ENCODE assay signal across 28 cellular contexts in the genomic region with DNA sequence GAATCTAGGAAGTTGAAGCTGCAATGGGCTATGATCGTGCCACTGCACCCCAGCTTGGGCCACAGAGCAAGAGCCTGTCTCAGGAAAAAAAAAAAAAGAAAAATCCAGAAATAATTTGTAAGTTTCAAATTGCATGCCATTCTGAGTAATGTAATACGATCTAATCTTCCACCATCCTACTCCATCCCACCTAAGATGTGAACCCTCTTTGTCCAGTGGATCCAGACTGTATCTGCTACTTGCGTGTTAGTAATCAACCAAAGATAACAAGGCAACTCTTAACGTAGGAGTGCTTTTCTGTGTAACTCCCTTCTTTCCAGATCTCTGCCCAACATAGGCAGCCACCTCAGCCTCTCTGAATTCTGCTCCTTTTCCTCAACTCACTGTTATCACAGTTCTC.
"Had no signal": no experiment of that assay in that cellular context is flagged by ENCODE, and none has a peak within 500 bp of the region (broad histone marks: within the 10 kb centered on the region; RNA-seq: fewer than 3 reads in every experiment).

No MANE protein-coding gene starts in this region.

- H3K27me3 ChIP-seq: breast epithelium, SJSA1 had no signal

- DNase-seq: activated B cell treated with CpG ODN at 0.5 μM for 24 hours; activated CD4-positive, alpha-beta memory T cell treated with anti-CD3 and anti-CD28 coated beads for 36 hours; activated CD4-positive, alpha-beta T cell treated with anti-CD3 and anti-CD28 coated beads for 4 hours; activated CD4-positive, alpha-beta T cell treated with anti-CD3 and anti-CD28 coated beads, Interleukin-2, amount 50 U/mL, for 1 hour; activated CD4-positive, CD25-positive, alpha-beta regulatory T cell treated with anti-CD3 and anti-CD28 coated beads, Interleukin-2, amount 50 U/mL, for 72 hours; activated CD8-positive, alpha-beta memory T cell treated with anti-CD3 and anti-CD28 coated beads, Interleukin-2, amount 50 U/mL, for 4 hours; activated effector memory CD4-positive, alpha-beta T cell treated with Interleukin-2 at 50 U/mL for 16 hours; activated naive CD4-positive, alpha-beta T cell treated with anti-CD3 and anti-CD28 coated beads, Interleukin-2, amount 10 ng/mL, durations not matched to agents 7 days and 5 days; activated naive CD8-positive, alpha-beta T cell treated with anti-CD3 and anti-CD28 coated beads, Interleukin-2, amount 50 U/mL, for 24 hours; activated T-cell treated with anti-CD3 and anti-CD28 coated beads, Interleukin-2, amount 50 U/mL, for 48 hours; amniotic stem cell; aorta; NCI-H1105; NCI-H1417 treated with DMSO at 0.1 percent for 48 hours; NCI-H187 treated with DMSO at 0.1 percent for 48 hours; NCI-H2081; NCI-H345; NCI-H524 treated with DMSO at 0.1 percent for 48 hours; RPMI8226; SHP77 treated with DMSO at 0.1 percent for 48 hours; SW 1271; T-helper 1 cell; T-helper 2 cell; T-helper 9 cell had no signal

- H3K9me3 ChIP-seq: breast epithelium, SJSA1 had no signal

- H3K27ac ChIP-seq: breast epithelium, SJSA1, VCaP had no signal

- H3K4me1 ChIP-seq: breast epithelium, SJSA1 had no signal

- ATAC-seq: activated naive CD8-positive, alpha-beta T cell treated with anti-CD3 and anti-CD28 coated beads, Interleukin-2, amount 50 U/mL, for 24 hours; Panc1 had no signal

- H3K4me3 ChIP-seq: breast epithelium, SJSA1 had no signal

- H3K36me3 ChIP-seq: breast epithelium had no signal
